24 cellular contexts compared by ENCODE assay signal in the genomic region with DNA sequence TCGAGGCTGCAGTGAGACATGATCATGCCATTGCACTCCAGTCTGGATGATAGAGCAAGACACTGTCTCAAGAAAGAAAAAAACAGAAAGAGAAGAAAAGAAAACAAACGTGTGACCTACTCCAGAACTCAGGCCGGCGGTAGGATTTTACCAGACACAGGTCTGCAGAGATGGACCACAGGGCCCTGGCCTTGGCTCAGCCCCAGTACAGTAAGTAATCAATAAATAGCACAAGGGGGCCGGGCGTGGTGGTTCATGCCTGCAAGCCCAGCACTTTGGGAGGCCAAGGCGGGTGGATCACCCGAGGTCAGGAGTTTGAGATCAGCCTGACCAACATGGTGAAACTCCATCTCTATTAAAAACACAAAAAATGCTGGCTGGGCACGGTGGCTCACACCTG.
"Had no signal": no experiment of that assay in that cellular context is flagged by ENCODE, and none has a peak within 500 bp of the region (broad histone marks: within the 10 kb centered on the region; RNA-seq: fewer than 3 reads in every experiment).

No MANE protein-coding gene starts in this region.

- H3K27ac ChIP-seq: KMS-11, RWPE1 had no signal

- DNase-seq: IMR-90, Kasumi-1, MV-4-11, NCI-H1048, NCI-H1105, NCI-H1417, NCI-H146, NCI-H1694 treated with DMSO at 0.1 percent for 48 hours, NCI-H1930, NCI-H2081, NCI-H2107, NCI-H226, NCI-H446, NCI-H510A, NCI-H524 treated with DMSO at 0.1 percent for 48 hours, NCI-H69, NCI-H774, PC-3, SHP77, T-helper 1 cell had no signal

- ATAC-seq: Panc1, PC-3, SK-N-SH treated with all-trans-retinoic acid at 6 μM for 48 hours had no signal
